In the genomic region with DNA sequence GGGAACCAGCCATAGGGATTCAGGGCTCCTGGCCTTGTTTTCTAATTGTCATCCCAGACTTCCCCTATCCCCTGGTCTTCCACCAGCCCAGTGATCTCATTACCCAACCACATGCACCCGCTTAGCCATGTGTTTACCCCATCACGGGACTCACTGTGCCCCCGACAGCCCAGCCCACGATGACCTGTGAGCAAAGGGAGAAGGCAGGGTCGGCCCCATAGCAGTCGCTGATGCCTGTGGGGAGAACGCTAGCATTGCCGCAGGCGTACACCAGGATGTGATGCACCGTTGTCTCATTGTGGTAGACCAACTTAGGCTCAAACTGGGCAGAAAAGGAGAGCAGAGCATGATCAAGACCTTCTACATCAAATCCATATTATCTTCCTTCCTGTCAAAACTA, we compare ENCODE assay signal across 9 cellular contexts. TPM values are rescaled to one million over a fixed set of nuclear protein-coding genes. Genes with fewer than 3 reads are reported as not detected.
"Had no signal": no experiment of that assay in that cellular context is flagged by ENCODE, and none has a peak within 500 bp of the region (broad histone marks: within the 10 kb centered on the region; RNA-seq: fewer than 3 reads in every experiment).

No MANE protein-coding gene starts in this region.

- ATAC-seq: HCT116 had no signal

- H3K4me1 ChIP-seq: HAP-1 had no signal

- H3K9me3 ChIP-seq: HAP-1 had no signal

- H3K36me3 ChIP-seq: HAP-1 had no signal

- H3K4me3 ChIP-seq: GM23248, HAP-1 had no signal

- H3K27ac ChIP-seq: GM23248, HL-60 had no signal

- DNase-seq: GM23248, GOT3, H7, HFFc6, IMR-90 had no signal

RNA-seq across cellular contexts. Expression of gene PRSS58, which starts 14.0 kb away (rescaled TPM):
- total RNA-seq: GM23248, H4, H7, HFFc6, IMR-90 had no signal
- polyA plus RNA-seq: GM23248, IMR-90 had no signal
